In the genomic region with DNA sequence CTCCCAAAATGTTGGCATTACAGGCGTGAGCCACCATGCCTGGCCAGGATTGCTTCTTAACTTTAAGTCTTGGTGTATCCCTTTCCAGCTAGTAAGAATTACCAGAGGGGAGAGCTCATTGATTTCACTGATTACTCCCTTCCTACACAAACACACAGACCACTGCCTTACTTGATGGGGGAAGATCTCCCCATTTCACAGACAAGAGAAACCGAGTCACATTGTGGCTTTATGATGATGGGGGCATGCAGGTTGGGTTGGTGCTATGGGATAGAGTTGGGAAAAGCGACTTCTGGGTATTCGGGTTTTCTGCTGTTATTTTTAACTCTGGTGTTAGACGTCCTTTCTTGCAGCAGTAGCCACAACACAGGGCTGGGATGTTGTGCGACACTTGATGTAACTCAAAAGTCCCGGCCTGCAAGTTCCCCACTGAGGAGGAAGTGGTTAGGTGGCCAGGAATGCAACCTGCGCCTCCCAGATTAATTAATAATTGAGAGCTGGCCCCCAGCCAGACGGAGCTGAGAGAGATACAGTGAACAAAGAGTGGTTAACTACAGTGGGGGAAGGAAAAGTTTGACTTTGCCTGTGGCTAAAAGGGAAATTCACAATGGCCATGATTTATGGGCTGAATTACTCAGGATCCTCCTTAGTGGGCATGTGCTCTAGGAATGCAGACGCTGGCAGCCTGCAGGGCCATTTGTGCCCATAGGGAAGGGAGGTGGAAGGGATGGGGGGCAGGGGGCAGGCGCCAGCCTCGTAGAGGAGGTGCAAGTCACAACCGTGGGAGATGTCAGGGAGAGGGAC, we compare ENCODE assay signal across 8 cellular contexts.
DNase-seq lines count a peak whose midpoint lies in the region; ATAC-seq and TF ChIP-seq lines count a peak whose summit lies in the region.

No MANE protein-coding gene starts in this region.

- no peak for DNase-seq in activated naive CD8-positive, alpha-beta T cell treated with anti-CD3 and anti-CD28 coated beads, Interleukin-2, amount 10 ng/mL, durations not matched to agents 7 days and 5 days
- no peak for DNase-seq in activated naive CD8-positive, alpha-beta T cell treated with anti-CD3 and anti-CD28 coated beads for 36 hours
- DNase-seq in Jurkat, Clone E6-1 (ENCODE audit: low read depth, low spot score) = peak; percentile 41
- peak in 4 of 7 donors; percentile 40 to 64 (median 60) for DNase-seq in adrenal gland
- DNase-seq in activated effector memory CD4-positive, alpha-beta T cell treated with Interleukin-2 at 50 U/mL for 16 hours = no peak
- no peak for DNase-seq in NCI-H526 treated with DMSO at 0.1 percent for 48 hours (lab: John Stamatoyannopoulos, UW)

- H3K4me1 Mint-ChIP-seq in activated naive CD8-positive, alpha-beta T cell treated with anti-CD3 and anti-CD28 coated beads, Interleukin-2, amount 10 ng/mL, durations not matched to agents 7 days and 5 days = peaks cover 19% of the 10 kb centered on the region
- H3K4me1 Mint-ChIP-seq in activated naive CD8-positive, alpha-beta T cell treated with anti-CD3 and anti-CD28 coated beads for 36 hours = peaks cover 7% of the 10 kb centered on the region

- peak; percentile 39 for ATAC-seq in activated naive CD8-positive, alpha-beta T cell treated with anti-CD3 and anti-CD28 coated beads, Interleukin-2, amount 10 ng/mL, durations not matched to agents 7 days and 5 days (ENCODE audit: low read depth)
- ATAC-seq in HG03039 (IDR thresholded peaks at IDR 0.05; ENCODE audit: unreplicated experiment) = no peak

- no peaks in the 10 kb centered on the region for H3K36me3 ChIP-seq in adrenal gland (replicated peaks in 1 of 2)
- peaks cover 93% of the 10 kb centered on the region for H3K36me3 ChIP-seq in mesodermal cell (ENCODE audit: control insufficient read depth, insufficient read depth, low read length)

- H3K9me3 ChIP-seq in adrenal gland (replicated peaks in 1 of 3) = no peaks in the 10 kb centered on the region
- H3K9me3 ChIP-seq in mesodermal cell (ENCODE audit: control insufficient read depth, low read length) = no peaks in the 10 kb centered on the region

- H3K9me3 Mint-ChIP-seq in activated naive CD8-positive, alpha-beta T cell treated with anti-CD3 and anti-CD28 coated beads, Interleukin-2, amount 10 ng/mL, durations not matched to agents 7 days and 5 days = no peaks in the 10 kb centered on the region
- H3K9me3 Mint-ChIP-seq in activated naive CD8-positive, alpha-beta T cell treated with anti-CD3 and anti-CD28 coated beads for 36 hours = no peaks in the 10 kb centered on the region

- 33 to 46% (median 38%) methylated on average over 13 of the region's 13 CpGs for WGBS in adrenal gland, 4 donors
- 80 to 83% methylated on average over 10 to 11 of the region's 13 CpGs for WGBS in mesodermal cell (ENCODE audit: insufficient coverage in 2 of 2), 2 experiments

- H3K27me3 Mint-ChIP-seq in activated naive CD8-positive, alpha-beta T cell treated with anti-CD3 and anti-CD28 coated beads, Interleukin-2, amount 10 ng/mL, durations not matched to agents 7 days and 5 days = peaks cover 51% of the 10 kb centered on the region
- peaks cover 46% of the 10 kb centered on the region for H3K27me3 Mint-ChIP-seq in activated naive CD8-positive, alpha-beta T cell treated with anti-CD3 and anti-CD28 coated beads for 36 hours

- no peaks in the 10 kb centered on the region for H3K27me3 ChIP-seq in adrenal gland

- no peaks in the 10 kb centered on the region for H3K36me3 Mint-ChIP-seq in activated naive CD8-positive, alpha-beta T cell treated with anti-CD3 and anti-CD28 coated beads, Interleukin-2, amount 10 ng/mL, durations not matched to agents 7 days and 5 days
- no peaks in the 10 kb centered on the region for H3K36me3 Mint-ChIP-seq in activated naive CD8-positive, alpha-beta T cell treated with anti-CD3 and anti-CD28 coated beads for 36 hours

- POLR2A ChIA-PET in activated naive CD8-positive, alpha-beta T cell treated with anti-CD3 and anti-CD28 coated beads, Interleukin-2, amount 10 ng/mL, durations not matched to agents 7 days and 5 days (lab: Charles Lee) = interaction anchor here (1.2 kb wide), 1 partner anchor 45 kb away, joined by 4 read pairs; no protein-coding TSS in a partner anchor

- TF ChIP-seq CTCF in adrenal gland (IDR thresholded peaks at IDR 0.05) = no peak

- H3K27ac ChIP-seq in adrenal gland = peak overlapping the region in 1 of 5 donors; percentile 75
- H3K27ac ChIP-seq in mesodermal cell (ENCODE audit: low read depth, low read length, severe bottlenecking) = peak overlapping the region; percentile 61

- no peak for TF ChIP-seq POLR2A in adrenal gland (IDR thresholded peaks at IDR 0.05)

- H3K4me3 ChIP-seq in Jurkat, Clone E6-1 (ENCODE audit: low read length) = no peak overlapping the region
- H3K4me3 ChIP-seq in adrenal gland (no peak overlapping the region), mesodermal cell (ENCODE audit: extremely low read depth, insufficient read depth, low read length, poor library complexity, severe bottlenecking) (no peak overlapping the region)

- peak overlapping the region; percentile 49 for H3K4me3 Mint-ChIP-seq in activated naive CD8-positive, alpha-beta T cell treated with anti-CD3 and anti-CD28 coated beads, Interleukin-2, amount 10 ng/mL, durations not matched to agents 7 days and 5 days
- H3K4me3 Mint-ChIP-seq in activated naive CD8-positive, alpha-beta T cell treated with anti-CD3 and anti-CD28 coated beads for 36 hours = no peak overlapping the region

- intact Hi-C loops in adrenal gland (cut with DNase I) = no loop called here

- H3K4me1 ChIP-seq in adrenal gland (replicated peaks in 1 of 2) (peaks cover 14 to 47% of the 10 kb centered on the region in 2 donors), mesodermal cell (ENCODE audit: control insufficient read depth, insufficient read depth, low read length, poor library complexity, severe bottlenecking) (peaks cover 57% of the 10 kb centered on the region)

- no peak overlapping the region for H3K27ac Mint-ChIP-seq in activated naive CD8-positive, alpha-beta T cell treated with anti-CD3 and anti-CD28 coated beads, Interleukin-2, amount 10 ng/mL, durations not matched to agents 7 days and 5 days
- no peak overlapping the region for H3K27ac Mint-ChIP-seq in activated naive CD8-positive, alpha-beta T cell treated with anti-CD3 and anti-CD28 coated beads for 36 hours

Comparison
In these comparisons a context has a peak if more than half of its experiments do, and no peak if none do; other contexts are left out.
1. DNase-seq: peak in Jurkat, Clone E6-1 (single experiment) and adrenal gland (4 of 7); none in activated naive CD8-positive, alpha-beta T cell treated with anti-CD3 and anti-CD28 coated beads, Interleukin-2, amount 10 ng/mL, durations not matched to agents 7 days and 5 days (single experiment), activated naive CD8-positive, alpha-beta T cell treated with anti-CD3 and anti-CD28 coated beads for 36 hours (single experiment), activated effector memory CD4-positive, alpha-beta T cell treated with Interleukin-2 at 50 U/mL for 16 hours (single experiment) and NCI-H526 treated with DMSO at 0.1 percent for 48 hours (single experiment).